In genomic region chr17:64166876-64167275, GRCh38 we compare ENCODE assay signal across 27 cellular contexts.
"Had no signal": no experiment of that assay in that cellular context is flagged by ENCODE, and none has a peak within 500 bp of the region (broad histone marks: within the 10 kb centered on the region; RNA-seq: fewer than 3 reads in every experiment).

No MANE protein-coding gene starts in this region.

- H3K27me3 Mint-ChIP-seq: activated CD4-positive, alpha-beta memory T cell treated with anti-CD3 and anti-CD28 coated beads for 36 hours; activated naive CD4-positive, alpha-beta T cell treated with anti-CD3 and anti-CD28 coated beads, Interleukin-2, amount 10 ng/mL, durations not matched to agents 7 days and 5 days; activated naive CD8-positive, alpha-beta T cell treated with anti-CD3 and anti-CD28 coated beads for 36 hours had no signal

- H3K27ac ChIP-seq: brain microvascular endothelial cell, cardiac muscle cell, KMS-11, SK-N-MC had no signal

- H3K27me3 ChIP-seq: brain microvascular endothelial cell, cardiac muscle cell had no signal

- H3K4me1 Mint-ChIP-seq: activated naive CD4-positive, alpha-beta T cell treated with anti-CD3 and anti-CD28 coated beads, Interleukin-2, amount 10 ng/mL, durations not matched to agents 7 days and 5 days; activated naive CD8-positive, alpha-beta T cell treated with anti-CD3 and anti-CD28 coated beads for 36 hours had no signal

- ATAC-seq: activated T-cell treated with anti-CD3 and anti-CD28 coated beads, Interleukin-2, amount 50 U/mL, for 72 hours; Panc1; Right ventricle myocardium inferior had no signal

- DNase-seq: activated CD4-positive, alpha-beta memory T cell treated with anti-CD3 and anti-CD28 coated beads for 36 hours; activated CD4-positive, alpha-beta T cell treated with anti-CD3 and anti-CD28 coated beads for 48 hours; activated CD4-positive, CD25-positive, alpha-beta regulatory T cell treated with anti-CD3 and anti-CD28 coated beads, Interleukin-2, amount 50 U/mL, for 72 hours; activated gamma-delta T cell treated with Interleukin-2 at 50 U/mL for 16 hours; activated naive CD4-positive, alpha-beta T cell treated with anti-CD3 and anti-CD28 coated beads, Interleukin-2, amount 10 ng/mL, durations not matched to agents 7 days and 5 days; activated naive CD8-positive, alpha-beta T cell treated with anti-CD3 and anti-CD28 coated beads for 36 hours; activated T-cell treated with anti-CD3 and anti-CD28 coated beads, Interleukin-2, amount 50 U/mL, for 72 hours; brain microvascular endothelial cell; NCI-H1092; NCI-H1417; NCI-H1694; NCI-H2029; NCI-H2107; NCI-H2171 treated with DMSO at 0.1 percent for 48 hours; NCI-H226; NCI-H526; NCI-H774; NK-92 treated with Interleukin-12 subunit alpha and Interleukin-12 subunit beta, amount 100 ng/mL, for 24 hours; OCI-M1; RPMI8226; T-helper 1 cell had no signal

- H3K4me3 Mint-ChIP-seq: activated CD4-positive, alpha-beta memory T cell treated with anti-CD3 and anti-CD28 coated beads for 36 hours; activated naive CD4-positive, alpha-beta T cell treated with anti-CD3 and anti-CD28 coated beads, Interleukin-2, amount 10 ng/mL, durations not matched to agents 7 days and 5 days; activated naive CD8-positive, alpha-beta T cell treated with anti-CD3 and anti-CD28 coated beads for 36 hours; activated T-cell treated with anti-CD3 and anti-CD28 coated beads, Interleukin-2, amount 50 U/mL, for 72 hours had no signal

- H3K9me3 Mint-ChIP-seq: activated CD4-positive, alpha-beta memory T cell treated with anti-CD3 and anti-CD28 coated beads for 36 hours; activated naive CD4-positive, alpha-beta T cell treated with anti-CD3 and anti-CD28 coated beads, Interleukin-2, amount 10 ng/mL, durations not matched to agents 7 days and 5 days; activated naive CD8-positive, alpha-beta T cell treated with anti-CD3 and anti-CD28 coated beads for 36 hours; activated T-cell treated with anti-CD3 and anti-CD28 coated beads, Interleukin-2, amount 50 U/mL, for 72 hours; activated T-helper 2 cell treated with anti-CD3 and anti-CD28 coated beads, Interferon-gamma antibody, Interleukin-2, Interleukin-4, amounts not matched to agents 10 μg/mL and 5 μg/mL and 100 μg/mL, durations not matched to agents 14 hours and 24 hours and 36 hours had no signal

- H3K27ac Mint-ChIP-seq: activated CD4-positive, alpha-beta memory T cell treated with anti-CD3 and anti-CD28 coated beads for 36 hours; activated naive CD4-positive, alpha-beta T cell treated with anti-CD3 and anti-CD28 coated beads, Interleukin-2, amount 10 ng/mL, durations not matched to agents 7 days and 5 days; activated naive CD8-positive, alpha-beta T cell treated with anti-CD3 and anti-CD28 coated beads for 36 hours; activated T-cell treated with anti-CD3 and anti-CD28 coated beads, Interleukin-2, amount 50 U/mL, for 72 hours; activated T-helper 2 cell treated with anti-CD3 and anti-CD28 coated beads, Interferon-gamma antibody, Interleukin-2, Interleukin-4, amounts not matched to agents 10 μg/mL and 5 μg/mL and 100 μg/mL, durations not matched to agents 14 hours and 24 hours and 36 hours had no signal
